ENCODE assay signal across 8 cellular contexts in the genomic region with DNA sequence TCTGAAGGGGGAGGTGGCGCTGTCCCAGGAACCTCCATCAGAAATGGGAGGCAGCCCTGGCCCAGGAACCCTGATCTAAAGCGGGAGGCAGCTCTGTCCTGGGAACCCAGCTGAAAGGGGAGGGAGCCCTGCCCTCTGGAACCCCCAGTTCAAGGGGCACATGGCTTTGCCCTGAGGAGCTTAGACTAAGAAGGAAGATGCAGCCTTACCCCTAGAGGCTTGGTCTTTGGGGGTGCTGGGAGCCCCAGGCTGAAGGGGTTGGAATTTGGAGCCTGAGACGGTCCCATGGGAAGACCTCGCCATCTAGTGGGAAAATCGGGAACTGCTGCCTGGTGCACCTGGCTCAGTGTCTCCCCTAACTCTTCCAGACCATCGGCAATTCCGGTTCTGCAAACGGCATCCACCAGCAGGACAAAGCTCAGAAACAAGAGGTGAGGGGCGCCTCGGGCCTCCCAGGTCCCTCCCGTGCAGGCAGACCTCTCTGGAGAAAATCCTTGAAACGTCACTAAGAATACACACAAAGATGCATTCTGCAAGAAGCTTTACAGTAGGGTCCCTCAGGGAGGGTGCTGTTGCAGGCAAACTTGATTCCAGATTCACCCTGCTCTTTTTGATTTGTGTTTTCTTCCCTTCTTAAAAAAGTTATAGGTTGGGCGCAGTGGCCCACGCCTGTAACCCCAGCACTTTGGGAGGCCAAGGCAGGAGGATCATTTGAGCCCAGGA. TPM values are rescaled to one million over a fixed set of nuclear protein-coding genes. Genes with fewer than 3 reads are reported as not detected.
DNase-seq lines count a peak whose midpoint lies in the region; TF ChIP-seq lines count a peak whose summit lies in the region.

No MANE protein-coding gene starts in this region.

- intact Hi-C loops in posterior cingulate gyrus (cut with DNase I) = loop anchor here (1.0 to 5.0 kb wide), 2 partner anchors 195 to 334 kb away; no protein-coding TSS in a partner anchor

- peak; percentile 99 for TF ChIP-seq CTCF in RWPE1 (conservative IDR thresholded peaks at IDR 0.05; ENCODE audit: low read depth)

- H3K27ac ChIP-seq in RWPE1 = peak overlapping the region; percentile 40

- CTCF ChIA-PET in RWPE1 (lab: Yijun Ruan, JAX) = interaction anchor here (0.5 to 2.3 kb wide), 44 partner anchors 9 to 704 kb away, joined by 3 to 64 read pairs (median 4); a partner anchor contains a TSS

- POLR2A ChIA-PET in RWPE1 (lab: Yijun Ruan, JAX; ENCODE audit: low non-redundant PET) = interaction anchor here (0.8 kb wide), 1 partner anchor 183 kb away, joined by 3 read pairs; no protein-coding TSS in a partner anchor

- DNase-seq in D341Med (ENCODE audit: low spot score) (peak; percentile 86), HT1080 (ENCODE audit: low read depth) (peak; percentile 58), RWPE1 (ENCODE audit: low spot score) (peak; percentile 60), germinal center (ENCODE audit: low spot score) (peak; percentile 72), posterior cingulate gyrus (peak; percentile 40 to 95 (median 80)), ureter (ENCODE audit: low spot score) (peak; percentile 73), GF-D8 (lab: John Stamatoyannopoulos, UW) (no peak)
- peak; percentile 90 for DNase-seq in activated effector memory CD4-positive, alpha-beta T cell treated with anti-CD3 and anti-CD28 coated beads, Interleukin-2, amount 50 U/mL, for 16 hours

RNA-seq across cellular contexts. Expression of a gene that starts 52.4 kb away (rescaled TPM):
- total RNA-seq in HT1080 (2014; rRNA removed; shearing (Covaris generic)) = 10.5 and 14.0 TPM in 2 replicates
- polyA plus RNA-seq in HT1080 (2015; cell fraction: cytosol; rRNA removed) = 18.5 and 20.8 TPM in 2 replicates
- polyA plus RNA-seq in HT1080 (2015; cell fraction: nucleus; rRNA removed) = 24.7 and 28.4 TPM in 2 replicates
- 30.0 TPM for total RNA-seq in ureter
